Comparison of ENCODE assay signal across 1 cellular context in the genomic region with DNA sequence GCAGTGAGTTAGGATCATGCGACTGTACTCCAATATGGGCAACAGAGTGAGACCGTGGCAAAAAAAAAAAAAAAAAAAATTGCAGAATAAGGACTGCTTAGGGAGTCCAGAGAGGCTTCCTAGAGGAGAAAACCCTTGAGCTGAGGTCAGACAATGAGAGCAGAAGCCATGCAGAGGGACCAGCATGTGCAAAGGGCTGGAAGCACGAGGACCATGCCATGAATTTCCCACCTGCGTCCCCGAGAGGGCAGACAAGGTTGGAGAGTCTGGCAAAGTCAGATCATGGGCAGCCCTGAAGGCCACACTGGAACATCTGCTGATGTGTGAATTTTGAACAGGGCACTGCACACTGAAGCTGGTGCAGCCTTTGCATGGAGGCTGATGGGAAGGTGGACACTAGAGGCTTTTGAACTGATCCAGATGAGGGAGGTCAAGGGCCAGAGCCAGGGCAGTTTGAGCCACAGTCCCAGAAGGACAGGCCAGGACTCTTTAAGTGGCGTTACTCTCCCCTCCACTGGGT.
TF ChIP-seq lines count a peak whose summit lies in the region.

No MANE protein-coding gene starts in this region.

TF ChIP-seq in HepG2, 621 proteins besides CTCF, POLR2A, EP300 and RAD21 (continued from another document):
- TF ChIP-seq, protein P1, sequence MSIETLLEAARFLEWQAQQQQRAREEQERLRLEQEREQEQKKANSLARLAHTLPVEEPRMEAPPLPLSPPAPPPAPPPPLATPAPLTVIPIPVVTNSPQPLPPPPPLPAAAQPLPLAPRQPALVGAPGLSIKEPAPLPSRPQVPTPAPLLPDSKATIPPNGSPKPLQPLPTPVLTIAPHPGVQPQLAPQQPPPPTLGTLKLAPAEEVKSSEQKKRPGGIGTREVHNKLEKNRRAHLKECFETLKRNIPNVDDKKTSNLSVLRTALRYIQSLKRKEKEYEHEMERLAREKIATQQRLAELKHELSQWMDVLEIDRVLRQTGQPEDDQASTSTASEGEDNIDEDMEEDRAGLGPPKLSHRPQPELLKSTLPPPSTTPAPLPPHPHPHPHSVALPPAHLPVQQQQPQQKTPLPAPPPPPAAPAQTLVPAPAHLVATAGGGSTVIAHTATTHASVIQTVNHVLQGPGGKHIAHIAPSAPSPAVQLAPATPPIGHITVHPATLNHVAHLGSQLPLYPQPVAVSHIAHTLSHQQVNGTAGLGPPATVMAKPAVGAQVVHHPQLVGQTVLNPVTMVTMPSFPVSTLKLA (IDR thresholded peaks at IDR 0.05): peak; percentile 52
- TF ChIP-seq, protein P2, sequence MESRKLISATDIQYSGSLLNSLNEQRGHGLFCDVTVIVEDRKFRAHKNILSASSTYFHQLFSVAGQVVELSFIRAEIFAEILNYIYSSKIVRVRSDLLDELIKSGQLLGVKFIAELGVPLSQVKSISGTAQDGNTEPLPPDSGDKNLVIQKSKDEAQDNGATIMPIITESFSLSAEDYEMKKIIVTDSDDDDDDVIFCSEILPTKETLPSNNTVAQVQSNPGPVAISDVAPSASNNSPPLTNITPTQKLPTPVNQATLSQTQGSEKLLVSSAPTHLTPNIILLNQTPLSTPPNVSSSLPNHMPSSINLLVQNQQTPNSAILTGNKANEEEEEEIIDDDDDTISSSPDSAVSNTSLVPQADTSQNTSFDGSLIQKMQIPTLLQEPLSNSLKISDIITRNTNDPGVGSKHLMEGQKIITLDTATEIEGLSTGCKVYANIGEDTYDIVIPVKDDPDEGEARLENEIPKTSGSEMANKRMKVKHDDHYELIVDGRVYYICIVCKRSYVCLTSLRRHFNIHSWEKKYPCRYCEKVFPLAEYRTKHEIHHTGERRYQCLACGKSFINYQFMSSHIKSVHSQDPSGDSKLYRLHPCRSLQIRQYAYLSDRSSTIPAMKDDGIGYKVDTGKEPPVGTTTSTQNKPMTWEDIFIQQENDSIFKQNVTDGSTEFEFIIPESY (CRISPR knock-in tag; IDR thresholded peaks at IDR 0.05): no peak
